In the genomic region with DNA sequence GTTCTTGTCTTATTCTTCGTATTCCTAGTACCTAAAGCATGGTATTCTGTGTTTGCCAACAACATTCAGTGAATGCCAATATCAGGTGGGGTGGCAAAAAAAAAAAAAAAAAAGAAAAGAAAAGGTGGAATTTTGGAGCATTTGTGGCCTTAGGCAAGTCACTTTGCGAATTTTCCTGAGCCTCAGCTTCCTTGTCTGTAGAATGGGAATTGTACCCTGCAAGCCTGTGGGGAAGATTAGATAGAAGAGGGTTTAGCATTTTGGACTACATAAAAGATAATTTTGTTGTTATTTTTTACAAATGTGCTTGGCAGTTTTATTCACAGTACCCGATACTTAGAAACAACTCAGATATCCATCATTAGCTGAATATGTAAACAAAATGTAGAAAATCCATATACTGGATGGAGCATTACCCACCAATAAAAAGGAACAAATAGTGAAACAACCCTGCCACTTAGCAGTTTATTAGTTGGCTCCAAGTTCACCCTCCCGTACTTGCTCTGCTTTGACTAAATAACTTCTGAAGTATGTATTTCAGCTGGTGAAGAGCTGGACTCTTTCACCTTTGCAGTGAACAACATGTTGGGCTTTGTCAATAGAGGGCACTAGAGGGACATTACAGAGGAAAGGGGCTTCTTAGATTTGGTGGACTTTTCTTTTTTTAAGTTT, we compare ENCODE assay signal across 9 cellular contexts. TPM values are rescaled to one million over a fixed set of nuclear protein-coding genes. Genes with fewer than 3 reads are reported as not detected.
A peak's percentile ranks its signal among the peaks of the same experiment; 100 is the strongest.
DNase-seq lines count a peak whose midpoint lies in the region; ATAC-seq and TF ChIP-seq lines count a peak whose summit lies in the region.
"Had no signal": no experiment of that assay in that cellular context is flagged by ENCODE, and none has a peak within 500 bp of the region (broad histone marks: within the 10 kb centered on the region; RNA-seq: fewer than 3 reads in every experiment).

No MANE protein-coding gene starts in this region.

- DNase-seq in activated T-cell treated with anti-CD3 and anti-CD28 coated beads, Interleukin-2, amount 50 U/mL, for 72 hours = peak; percentile 23 to 30
- DNase-seq in activated T-cell treated with anti-CD3 and anti-CD28 coated beads, Interleukin-2, amount 50 U/mL, for 1 hour = no peak
- DNase-seq in NAMALWA (ENCODE audit: low spot score) (peak; percentile 84), astrocyte of the spinal cord (ENCODE audit: low read depth, low spot score) (peak; percentile 48), kidney glomerular epithelial cell (lab: John Stamatoyannopoulos, UW) (peak; percentile 10)
- DNase-seq in stimulated activated CD4-positive, alpha-beta T cell treated with anti-CD3 and anti-CD28 coated beads, Interleukin-2, amount 100 ng/mL, for 24 hours = no peak

- H3K4me3 ChIP-seq in astrocyte of the spinal cord (ENCODE audit: low read depth, low read length) = no peak overlapping the region

- peak; percentile 24 to 44 for ATAC-seq in activated T-cell treated with anti-CD3 and anti-CD28 coated beads, Interleukin-2, amount 50 U/mL, for 72 hours (replicated peaks in 1 of 2)
- ATAC-seq in GM18873 (IDR thresholded peaks at IDR 0.05; ENCODE audit: low FRiP score, unreplicated experiment) (no peak), HG02571 (IDR thresholded peaks at IDR 0.05; ENCODE audit: unreplicated experiment) (no peak)

- TF ChIP-seq CTCF in astrocyte of the spinal cord (IDR thresholded peaks at IDR 0.05; ENCODE audit: low read depth, low read length) = peak; percentile 79

- H3K4me1 Mint-ChIP-seq in activated T-cell treated with anti-CD3 and anti-CD28 coated beads, Interleukin-2, amount 50 U/mL, for 72 hours (ENCODE audit: low read depth) = peaks cover 79% of the 10 kb centered on the region

- in situ Hi-C loops in astrocyte of the spinal cord (cut with HindIII; ENCODE audit: low sequenced_read_pairs) = no loop called here

- H3K36me3 Mint-ChIP-seq in activated T-cell treated with anti-CD3 and anti-CD28 coated beads, Interleukin-2, amount 50 U/mL, for 72 hours (ENCODE audit: insufficient read depth in 2 of 2) = peaks cover 0 to 10% of the 10 kb centered on the region in 2 donors

- H3K27me3 Mint-ChIP-seq in activated T-cell treated with anti-CD3 and anti-CD28 coated beads, Interleukin-2, amount 50 U/mL, for 72 hours (ENCODE audit: low read depth) = no peaks in the 10 kb centered on the region
- H3K27me3 Mint-ChIP-seq: dendritic cell treated with granulocyte-macrophage colony-stimulating factor and Interleukin-4, amounts not matched to agents 40 ng/mL and 50 ng/mL, for 4 days had no signal

- H3K27ac Mint-ChIP-seq in activated T-cell treated with anti-CD3 and anti-CD28 coated beads, Interleukin-2, amount 50 U/mL, for 72 hours = peak overlapping the region; percentile 75
- H3K27ac Mint-ChIP-seq: dendritic cell treated with granulocyte-macrophage colony-stimulating factor and Interleukin-4, amounts not matched to agents 40 ng/mL and 50 ng/mL, for 4 days had no signal

- peak overlapping the region; percentile 1 to 58 for H3K4me3 Mint-ChIP-seq in activated T-cell treated with anti-CD3 and anti-CD28 coated beads, Interleukin-2, amount 50 U/mL, for 72 hours
- H3K4me3 Mint-ChIP-seq: dendritic cell treated with granulocyte-macrophage colony-stimulating factor and Interleukin-4, amounts not matched to agents 40 ng/mL and 50 ng/mL, for 4 days had no signal

- H3K9me3 Mint-ChIP-seq in activated T-cell treated with anti-CD3 and anti-CD28 coated beads, Interleukin-2, amount 50 U/mL, for 72 hours = no peaks in the 10 kb centered on the region
- H3K9me3 Mint-ChIP-seq: dendritic cell treated with granulocyte-macrophage colony-stimulating factor and Interleukin-4, amounts not matched to agents 40 ng/mL and 50 ng/mL, for 4 days had no signal

RNA-seq across cellular contexts. Expression of gene UBE2D2, which starts 13.6 kb away (rescaled TPM):
- total RNA-seq in activated T-cell treated with anti-CD3 and anti-CD28 coated beads, Interleukin-2, amount 50 U/mL, for 72 hours = 100 to 1,000 TPM; 315 to 342 TPM

Comparison
In these comparisons a context has a peak if more than half of its experiments do, and no peak if none do; other contexts are left out.
1. DNase-seq: peak in activated T-cell treated with anti-CD3 and anti-CD28 coated beads, Interleukin-2, amount 50 U/mL, for 72 hours (2 of 2), NAMALWA (single experiment), astrocyte of the spinal cord (single experiment) and kidney glomerular epithelial cell (single experiment); none in activated T-cell treated with anti-CD3 and anti-CD28 coated beads, Interleukin-2, amount 50 U/mL, for 1 hour (single experiment) and stimulated activated CD4-positive, alpha-beta T cell treated with anti-CD3 and anti-CD28 coated beads, Interleukin-2, amount 100 ng/mL, for 24 hours (0 of 2).
2. ATAC-seq: peak in activated T-cell treated with anti-CD3 and anti-CD28 coated beads, Interleukin-2, amount 50 U/mL, for 72 hours (2 of 2); none in GM18873 (single experiment) and HG02571 (single experiment).